8 cellular contexts compared by ENCODE assay signal in genomic region chr19:44111910-44112463, GRCh38. TPM values are rescaled to one million over a fixed set of nuclear protein-coding genes. Genes with fewer than 3 reads are reported as not detected.
A peak's percentile ranks its signal among the peaks of the same experiment; 100 is the strongest.
DNase-seq lines count a peak whose midpoint lies in the region; ATAC-seq, FAIRE-seq and TF ChIP-seq lines count a peak whose summit lies in the region.

No MANE protein-coding gene starts in this region.

- no peak for TF ChIP-seq CTCF in astrocyte (IDR thresholded peaks at IDR 0.05; ENCODE audit: insufficient read depth, low read depth, low read length)
- TF ChIP-seq CTCF in suprapubic skin (IDR thresholded peaks at IDR 0.05): no peak
- TF ChIP-seq CTCF in colonic mucosa (IDR thresholded peaks at IDR 0.05): no peak

- H3K79me2 ChIP-seq in astrocyte (ENCODE audit: insufficient read depth, low read length): peaks cover 19% of the 10 kb centered on the region

- DNase-seq in DMS53 treated with DMSO at 0.1 percent for 48 hours (lab: John Stamatoyannopoulos, UW; ENCODE audit: unreplicated experiment) (peak; percentile 96), NCI-H1048 (lab: John Stamatoyannopoulos, UW) (peak; percentile 48), astrocyte (ENCODE audit: low read depth) (peak; percentile 93), immature natural killer cell (no peak), suprapubic skin (ENCODE audit: low spot score in 2 of 2) (no peak), colonic mucosa (no peak), left lobe of liver (ENCODE audit: low spot score) (no peak)

- peak overlapping the region; percentile 85 for H3K4me2 ChIP-seq in astrocyte (ENCODE audit: low read length)

- H3K4me1 Mint-ChIP-seq in astrocyte (ENCODE audit: low read depth, unreplicated experiment) (peaks cover 4% of the 10 kb centered on the region), immature natural killer cell (peaks cover 32 to 42% of the 10 kb centered on the region in 2 donors)

- H3K27ac ChIP-seq in astrocyte (ENCODE audit: low read depth, low read length) (peak overlapping the region; percentile 61), suprapubic skin (no peak overlapping the region), colonic mucosa (no peak overlapping the region)

- H3K27me3 ChIP-seq in astrocyte (ENCODE audit: insufficient read depth, low read length) (no peaks in the 10 kb centered on the region), suprapubic skin (no peaks in the 10 kb centered on the region), colonic mucosa (no peaks in the 10 kb centered on the region)

- ATAC-seq in left lobe of liver (no peak), HG03439 (IDR thresholded peaks at IDR 0.05; ENCODE audit: unreplicated experiment) (no peak)

- FAIRE-seq in astrocyte (lab: Jason Lieb, UNC): no peak

- H3K36me3 Mint-ChIP-seq in astrocyte (ENCODE audit: low read depth, unreplicated experiment): peaks cover 16% of the 10 kb centered on the region
- peaks cover 16 to 32% (median 23%) of the 10 kb centered on the region in 3 donors for H3K36me3 Mint-ChIP-seq in immature natural killer cell

- intact Hi-C loops in colonic mucosa (cut with DNase I): loop anchor here (10.0 kb wide), 1 partner anchor 87 kb away; the partner anchor contains the start of gene ZNF222

- H2AFZ ChIP-seq in astrocyte (ENCODE audit: low read depth, low read length): peak overlapping the region; percentile 55

- peak overlapping the region; percentile 92 for H3K27ac Mint-ChIP-seq in astrocyte (ENCODE audit: unreplicated experiment)
- H3K27ac Mint-ChIP-seq in immature natural killer cell: peak overlapping the region in 3 of 6 donors; percentile 12 to 22 (median 21)

- H3K9me3 Mint-ChIP-seq in astrocyte (ENCODE audit: unreplicated experiment) (peaks cover 14% of the 10 kb centered on the region), immature natural killer cell (peaks cover 12 to 48% (median 41%) of the 10 kb centered on the region in 6 donors)

- peak overlapping the region; percentile 82 for H3K4me3 ChIP-seq in astrocyte (ENCODE audit: insufficient read depth, low read depth, low read length)
- H3K4me3 ChIP-seq in suprapubic skin: peak overlapping the region; percentile 71
- no peak overlapping the region for H3K4me3 ChIP-seq in colonic mucosa

- H3K4me3 Mint-ChIP-seq in astrocyte (ENCODE audit: unreplicated experiment): peak overlapping the region; percentile 100
- peak overlapping the region; percentile 44 to 100 (median 100) for H3K4me3 Mint-ChIP-seq in immature natural killer cell

- H3K36me3 ChIP-seq in astrocyte (ENCODE audit: insufficient read depth, low read length) (peaks cover 10% of the 10 kb centered on the region), suprapubic skin (peaks cover 19% of the 10 kb centered on the region), colonic mucosa (peaks cover 5% of the 10 kb centered on the region)

- peaks cover 21% of the 10 kb centered on the region for H3K9me3 ChIP-seq in astrocyte (ENCODE audit: insufficient read depth, low read depth, low read length)
- peaks cover 29% of the 10 kb centered on the region for H3K9me3 ChIP-seq in suprapubic skin
- peaks cover 12% of the 10 kb centered on the region for H3K9me3 ChIP-seq in colonic mucosa

- no peak for TF ChIP-seq EP300 in suprapubic skin (IDR thresholded peaks at IDR 0.05)

- H3K27me3 Mint-ChIP-seq in astrocyte (ENCODE audit: low read depth, unreplicated experiment) (no peaks in the 10 kb centered on the region), immature natural killer cell (ENCODE audit: low read depth in 3 of 3) (peaks cover 0 to 2% (median 0%) of the 10 kb centered on the region in 3 donors)

- 21% methylated on average over 17 of the region's 17 CpGs for WGBS in suprapubic skin

- H3K4me1 ChIP-seq in astrocyte (ENCODE audit: insufficient read depth, low read length) (peaks cover 5% of the 10 kb centered on the region), suprapubic skin (peaks cover 20% of the 10 kb centered on the region), colonic mucosa (peaks cover 7% of the 10 kb centered on the region)

- no peak for TF ChIP-seq POLR2A in suprapubic skin (IDR thresholded peaks at IDR 0.05)

- no peaks in the 10 kb centered on the region for H4K20me1 ChIP-seq in astrocyte (ENCODE audit: insufficient read depth, low read length)

- peak overlapping the region; percentile 89 for H3K9ac ChIP-seq in astrocyte (ENCODE audit: low read length)
- no peak overlapping the region for H3K9ac ChIP-seq in colonic mucosa (ENCODE audit: low read depth in 2 of 2, low read length in 2 of 2)

RNA-seq across cellular contexts. Expression of gene ZNF225, which starts 1.2 kb away (rescaled TPM):
- total RNA-seq in astrocyte (4.5 and 4.7 TPM in 2 replicates), suprapubic skin (1 to 10 TPM; 1.5 to 5.4 (median 3.7) TPM), colonic mucosa (1 to 10 TPM; 2.8 TPM), left lobe of liver (1.8 TPM)
- polyA plus RNA-seq in immature natural killer cell: 1 to 10 TPM; 1.2 to 4.8 (median 2.4) TPM

RNA-seq across cellular contexts. Expression of gene ZNF224, which starts 17.8 kb away (rescaled TPM):
- 24.6 and 25.2 TPM in 2 replicates for total RNA-seq in astrocyte
- 10 to 100 TPM in 1 of 3 donors, 1 to 10 TPM in 2; 5.8 to 11.6 (median 7.2) TPM for polyA plus RNA-seq in immature natural killer cell
- total RNA-seq in suprapubic skin: 10 to 100 TPM; 11.5 to 43.9 (median 19.8) TPM
- total RNA-seq in colonic mucosa: 10 to 100 TPM; 19.8 to 21.1 TPM
- 9.7 TPM for total RNA-seq in left lobe of liver

RNA-seq across cellular contexts. Expression of gene ZNF234, which starts 29.4 kb away (rescaled TPM):
- total RNA-seq in astrocyte: 9.0 and 11.6 TPM in 2 replicates
- 1 to 10 TPM; 2.7 to 7.4 (median 6.1) TPM for polyA plus RNA-seq in immature natural killer cell
- total RNA-seq in suprapubic skin: 1 to 10 TPM; 2.6 to 9.0 (median 6.8) TPM
- total RNA-seq in colonic mucosa: 1 to 10 TPM; 6.3 to 7.5 TPM
- total RNA-seq in left lobe of liver: 3.6 TPM

RNA-seq across cellular contexts. Expression of gene ZNF284, which starts 40.0 kb away (rescaled TPM):
- total RNA-seq in astrocyte (3.6 and 3.7 TPM in 2 replicates), suprapubic skin (1 to 10 TPM; 1.2 to 4.9 (median 1.3) TPM), colonic mucosa (1 to 10 TPM; 1.2 to 1.4 TPM), left lobe of liver (0.68 TPM)
- polyA plus RNA-seq in immature natural killer cell: under 1 TPM; 0.24 to 0.99 (median 0.84) TPM

RNA-seq across cellular contexts. Expression of gene ZNF226, which starts 52.9 kb away (rescaled TPM):
- total RNA-seq in astrocyte: 24.4 and 27.6 TPM in 2 replicates
- 10 to 100 TPM; 23.1 to 41.4 (median 24.3) TPM for polyA plus RNA-seq in immature natural killer cell
- 10 to 100 TPM; 12.1 to 20.1 (median 13.5) TPM for total RNA-seq in suprapubic skin
- 10 to 100 TPM; 12.9 to 15.5 TPM for total RNA-seq in colonic mucosa
- 8.3 TPM for total RNA-seq in left lobe of liver

Comparison
In these comparisons a context has a peak if more than half of its experiments do, and no peak if none do; other contexts are left out.
1. DNase-seq: peak in DMS53 treated with DMSO at 0.1 percent for 48 hours (single experiment), NCI-H1048 (single experiment) and astrocyte (single experiment); none in immature natural killer cell (0 of 3), suprapubic skin (0 of 2), colonic mucosa (single experiment) and left lobe of liver (single experiment).